31 cellular contexts compared by ENCODE assay signal in the genomic region with DNA sequence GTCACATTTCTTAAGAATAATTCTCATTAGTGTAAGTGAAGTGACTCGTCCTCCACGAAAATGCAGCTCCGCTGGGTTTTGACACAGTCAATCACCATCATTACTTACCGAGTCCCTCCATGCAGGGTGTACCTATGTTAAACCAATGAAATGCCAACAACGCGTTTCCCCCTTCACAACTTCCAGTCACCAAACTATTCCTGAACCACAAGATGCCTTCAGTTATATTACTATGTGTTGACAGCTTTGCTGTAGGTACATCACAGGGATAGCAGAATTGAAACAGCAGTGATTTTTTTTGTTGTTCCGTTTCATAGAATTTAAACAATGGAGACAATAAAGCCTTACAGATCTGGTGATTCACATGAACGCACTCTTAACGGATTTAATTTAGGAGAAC.
"Had no signal": no experiment of that assay in that cellular context is flagged by ENCODE, and none has a peak within 500 bp of the region (broad histone marks: within the 10 kb centered on the region; RNA-seq: fewer than 3 reads in every experiment).

No MANE protein-coding gene starts in this region.

- H3K27me3 Mint-ChIP-seq: dendritic cell treated with granulocyte-macrophage colony-stimulating factor and Interleukin-4, amounts not matched to agents 40 ng/mL and 50 ng/mL, for 4 days; naive B cell; natural killer cell treated with Interleukin-12 subunit alpha and Interleukin-12 subunit beta and Interleukin-15 and Interleukin-18, amount 100 ng/mL, for 72 hours; stimulated activated naive CD8-positive, alpha-beta T cell treated with anti-CD3 and anti-CD28 coated beads, Interleukin-15, amount 100 ng/mL, for 72 hours had no signal

- H3K27ac Mint-ChIP-seq: dendritic cell treated with granulocyte-macrophage colony-stimulating factor and Interleukin-4, amounts not matched to agents 40 ng/mL and 50 ng/mL, for 4 days; endodermal cell; mesothelial cell of epicardium; naive B cell; natural killer cell treated with Interleukin-12 subunit alpha and Interleukin-12 subunit beta and Interleukin-15 and Interleukin-18, amount 100 ng/mL, for 72 hours; stimulated activated naive CD8-positive, alpha-beta T cell treated with anti-CD3 and anti-CD28 coated beads, Interleukin-15, amount 100 ng/mL, for 72 hours had no signal

- H3K36me3 ChIP-seq: colonic mucosa, esophagus squamous epithelium, gastroesophageal sphincter, heart left ventricle, neutrophil, pancreas, right atrium auricular region, suprapubic skin, thyroid gland had no signal

- H3K4me1 Mint-ChIP-seq: mesothelial cell of epicardium; naive B cell; stimulated activated naive CD8-positive, alpha-beta T cell treated with anti-CD3 and anti-CD28 coated beads, Interleukin-15, amount 100 ng/mL, for 72 hours had no signal

- H3K4me1 ChIP-seq: colonic mucosa, esophagus squamous epithelium, gastroesophageal sphincter, pancreas, right atrium auricular region, suprapubic skin, thyroid gland had no signal

- H3K4me3 ChIP-seq: colonic mucosa, esophagus squamous epithelium, gastroesophageal sphincter, heart left ventricle, hepatocyte, lung, mucosa of descending colon, pancreas, right atrium auricular region, smooth muscle cell, suprapubic skin, thyroid gland had no signal

- H3K4me3 Mint-ChIP-seq: dendritic cell treated with granulocyte-macrophage colony-stimulating factor and Interleukin-4, amounts not matched to agents 40 ng/mL and 50 ng/mL, for 4 days; endodermal cell; mesothelial cell of epicardium; naive B cell; natural killer cell treated with Interleukin-12 subunit alpha and Interleukin-12 subunit beta and Interleukin-15 and Interleukin-18, amount 100 ng/mL, for 72 hours; neural crest cell; stimulated activated naive CD8-positive, alpha-beta T cell treated with anti-CD3 and anti-CD28 coated beads, Interleukin-15, amount 100 ng/mL, for 72 hours had no signal

- H3K9me3 ChIP-seq: colonic mucosa, pancreas, right atrium auricular region, thyroid gland had no signal

- DNase-seq: colonic mucosa; effector CD8-positive, alpha-beta T cell; endodermal cell; esophagus squamous epithelium; heart left ventricle; mesenchymal stem cell; mucosa of descending colon; naive B cell; pancreas; stimulated activated CD4-positive, alpha-beta T cell treated with anti-CD3 and anti-CD28 coated beads, Interleukin-12 subunit alpha, Interleukin-12 subunit beta, amount 100 ng/mL, for 4 hours; stimulated activated CD4-positive, alpha-beta T cell treated with anti-CD3 and anti-CD28 coated beads, Interleukin-1b, Interleukin-23, amount 100 ng/mL, for 48 hours; stimulated activated CD4-positive, alpha-beta T cell treated with anti-CD3 and anti-CD28 coated beads, Interleukin-4, amount 100 ng/mL, for 1 hour; stimulated activated CD8-positive, alpha-beta memory T cell treated with anti-CD3 and anti-CD28 coated beads, Interleukin-4, amount 100 ng/mL, for 48 hours; stimulated activated naive CD4-positive, alpha-beta T cell; stimulated activated naive CD8-positive, alpha-beta T cell treated with anti-CD3 and anti-CD28 coated beads, Interleukin-15, amount 100 ng/mL, for 72 hours; thyroid gland; trophoblast cell had no signal

- H3K27ac ChIP-seq: colonic mucosa, epithelial cell of prostate, esophagus squamous epithelium, gastroesophageal sphincter, heart left ventricle, hepatocyte, neutrophil, pancreas, right atrium auricular region, suprapubic skin, thyroid gland had no signal

- ATAC-seq: gastroesophageal sphincter; left lobe of liver; mucosa of descending colon; natural killer cell treated with Interleukin-12 subunit alpha and Interleukin-12 subunit beta and Interleukin-15 and Interleukin-18, amount 100 ng/mL, for 72 hours; pancreas; sciatic nerve; stimulated activated naive CD8-positive, alpha-beta T cell treated with anti-CD3 and anti-CD28 coated beads, Interleukin-15, amount 100 ng/mL, for 72 hours had no signal

- H3K36me3 Mint-ChIP-seq: mesothelial cell of epicardium; natural killer cell treated with Interleukin-12 subunit alpha and Interleukin-12 subunit beta and Interleukin-15 and Interleukin-18, amount 100 ng/mL, for 72 hours had no signal

- H3K27me3 ChIP-seq: colonic mucosa, esophagus squamous epithelium, gastroesophageal sphincter, heart left ventricle, hepatocyte, neutrophil, pancreas, right atrium auricular region, suprapubic skin, thyroid gland had no signal
